In the genomic region with DNA sequence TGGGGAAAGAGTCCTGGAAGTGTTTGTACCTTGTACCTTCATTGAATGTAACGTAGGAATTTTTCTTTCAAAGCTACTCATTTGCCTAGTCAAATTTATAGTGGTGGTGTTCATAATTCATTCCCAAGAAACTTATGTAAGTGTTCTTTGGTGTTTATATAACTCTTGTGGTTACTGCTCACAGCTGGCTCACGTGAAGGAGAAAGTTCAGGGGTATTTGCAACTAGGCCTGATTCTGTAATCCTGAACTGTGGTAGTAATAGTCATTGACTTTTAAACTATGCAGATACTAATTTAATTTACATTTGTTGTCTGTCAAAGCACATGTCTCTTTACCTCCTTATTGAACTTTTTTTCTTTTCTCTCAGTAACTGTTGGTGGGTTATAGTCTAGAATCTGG, we compare ENCODE assay signal across 14 cellular contexts. TPM values are rescaled to one million over a fixed set of nuclear protein-coding genes. Genes with fewer than 3 reads are reported as not detected.
DNase-seq lines count a peak whose midpoint lies in the region; ATAC-seq, FAIRE-seq and TF ChIP-seq lines count a peak whose summit lies in the region.
"Had no signal": no experiment of that assay in that cellular context is flagged by ENCODE, and none has a peak within 500 bp of the region (broad histone marks: within the 10 kb centered on the region; RNA-seq: fewer than 3 reads in every experiment).

No MANE protein-coding gene starts in this region.

- SMC1A ChIA-PET in GM12878 (lab: Charles Lee; ENCODE audit: uncharacterized antibody, unreplicated experiment) = no interaction called here

- WGBS in GM12878 (ENCODE audit: insufficient coverage, insufficient replicate concordance, low lambda C conversion rate, missing lambda C conversion rate) = 67% methylated on average over 2 of the region's 2 CpGs

- no peak overlapping the region for H2AFZ ChIP-seq in GM12878 (ENCODE audit: control insufficient read depth, low read depth, low read length)
- no peak overlapping the region for H2AFZ ChIP-seq in keratinocyte (ENCODE audit: control insufficient read depth, low read length)

- intact Hi-C loops in GM12878 (cut with micrococcal nuclease; ENCODE audit: unreplicated experiment) = no loop called here

- H3K79me2 ChIP-seq in GM12878 (ENCODE audit: control insufficient read depth, insufficient read depth, low read length) (no peaks in the 10 kb centered on the region), keratinocyte (ENCODE audit: control insufficient read depth, insufficient read depth, low read length) (peaks cover 5% of the 10 kb centered on the region)

- CTCF ChIA-PET in GM12878 (lab: Yijun Ruan, JAX) = interaction anchor here (0.9 kb wide), 1 partner anchor 200 kb away, joined by 3 read pairs; no protein-coding TSS in a partner anchor

- no peak for ATAC-seq in GM12878
- ATAC-seq in GM21360 (IDR thresholded peaks at IDR 0.05; ENCODE audit: unreplicated experiment) = no peak

- H3K27ac ChIP-seq in GM12878 (ENCODE audit: control insufficient read depth, insufficient read depth) = no peak overlapping the region
- peak overlapping the region; percentile 57 for H3K27ac ChIP-seq in keratinocyte (ENCODE audit: control insufficient read depth, insufficient read depth, low read length)
- H3K27ac ChIP-seq in substantia nigra (ENCODE audit: low read depth, low read length, poor library complexity, severe bottlenecking) = no peak overlapping the region
- H3K27ac ChIP-seq: RWPE1, thoracic aorta, WERI-Rb-1 had no signal

- H4K20me1 ChIP-seq in GM12878 (ENCODE audit: control insufficient read depth, insufficient read depth) (no peaks in the 10 kb centered on the region), keratinocyte (ENCODE audit: control insufficient read depth, extremely low read depth, insufficient read depth, low read length) (no peaks in the 10 kb centered on the region)

- TF ChIP-seq RAD21 in GM12878 (IDR thresholded peaks at IDR 0.05; ENCODE audit: insufficient read depth, low read depth, low read length) = no peak

- TSS peak; percentile 64 for BruUV-seq in GM12878 (replicated peaks; lab: Mats Ljungman, UMichigan)

- dilution Hi-C loops in keratinocyte (cut with MboI; ENCODE audit: extremely low pct_ligation_motif_present, low sequenced_read_pairs) = no loop called here

- H3K4me1 ChIP-seq in GM12878 (ENCODE audit: control insufficient read depth, insufficient read depth, low read length) (no peaks in the 10 kb centered on the region), keratinocyte (ENCODE audit: control insufficient read depth, extremely low read depth, insufficient read depth, low read length) (peaks cover 26% of the 10 kb centered on the region)

- H3K9ac ChIP-seq in GM12878 (ENCODE audit: control insufficient read depth, insufficient read depth, low read length) (no peak overlapping the region), keratinocyte (ENCODE audit: control insufficient read depth, extremely low read depth, insufficient read depth, low read length) (no peak overlapping the region)

- no peaks in the 10 kb centered on the region for H3K9me1 ChIP-seq in keratinocyte (ENCODE audit: control insufficient read depth, extremely low read depth, insufficient read depth, low read length)

- no peak for FAIRE-seq in GM12878 (lab: Jason Lieb, UNC)
- no peak for FAIRE-seq in keratinocyte (lab: Jason Lieb, UNC)

- H3K4me3 ChIP-seq in GM12878 (no peak overlapping the region), keratinocyte (ENCODE audit: control insufficient read depth in 2 of 3, extremely low read depth in 1 of 3, insufficient read depth in 2 of 3, low read depth in 1 of 3, low read length in 3 of 3) (no peak overlapping the region)
- H3K4me3 ChIP-seq: thoracic aorta had no signal

- RAD21 ChIA-PET in GM12878 (lab: Charles Lee; ENCODE audit: unreplicated experiment) = no interaction called here

- POLR2A ChIA-PET in GM12878 (lab: Charles Lee) = no interaction called here

- no peak overlapping the region for H3K4me2 ChIP-seq in GM12878 (ENCODE audit: control insufficient read depth, insufficient read depth)
- H3K4me2 ChIP-seq in keratinocyte (ENCODE audit: control insufficient read depth, extremely low read depth, insufficient read depth, low read depth, low read length) = peak overlapping the region; percentile 50

- no peak for TF ChIP-seq POLR2A in GM12878 (IDR thresholded peaks at IDR 0.05; ENCODE audit: low read depth, low read length)

- in situ Hi-C loops in GM12878 (cut with MboI) = no loop called here

- H3K9me3 ChIP-seq in GM12878 (replicated peaks; ENCODE audit: control insufficient read depth, insufficient read depth, low read length) (no peaks in the 10 kb centered on the region), keratinocyte (ENCODE audit: control insufficient read depth, low read depth, low read length) (no peaks in the 10 kb centered on the region)
- H3K9me3 ChIP-seq: thoracic aorta had no signal

- TF ChIP-seq CTCF in GM12878 (IDR thresholded peaks at IDR 0.05 in 2 of 3, conservative IDR thresholded peaks at IDR 0.05 in 1 of 3; ENCODE audit: control insufficient read depth in 2 of 3, extremely low read depth in 1 of 3, insufficient read depth in 1 of 3, low read depth in 3 of 3, low read length in 3 of 3) = no peak
- no peak for TF ChIP-seq CTCF in keratinocyte (optimal IDR thresholded peaks at IDR 0.05 in 1 of 3, IDR thresholded peaks at IDR 0.05 in 1 of 3, conservative IDR thresholded peaks at IDR 0.05 in 1 of 3; ENCODE audit: extremely low read depth in 1 of 3, insufficient read depth in 2 of 3, low read length in 3 of 3)

- H3K36me3 ChIP-seq in GM12878 (ENCODE audit: control insufficient read depth in 2 of 2, insufficient read depth in 2 of 2, low read length in 1 of 2) (no peaks in the 10 kb centered on the region; a peak in 1 of 4 replicates), keratinocyte (ENCODE audit: control insufficient read depth in 2 of 2, extremely low read depth in 1 of 2, insufficient read depth in 2 of 2, low read length in 2 of 2) (no peaks in the 10 kb centered on the region)
- H3K36me3 ChIP-seq: thoracic aorta, WERI-Rb-1 had no signal

- no peak for TF ChIP-seq EP300 in GM12878 (IDR thresholded peaks at IDR 0.05; ENCODE audit: borderline replicate concordance in 1 of 2, control insufficient read depth in 1 of 2, low read depth in 2 of 2, low read length in 2 of 2)

- peak; percentile 65 for DNase-seq in HCEC 1CT
- DNase-seq in GM12878 (ENCODE audit: low read depth, low spot score) = no peak
- no peak for DNase-seq in keratinocyte (ENCODE audit: low read depth, low spot score)
- DNase-seq in stromal cell of bone marrow (ENCODE audit: low read depth) = peak; percentile 53
- DNase-seq in HPDE6-E6E7 (ENCODE audit: extremely low spot score) = no peak
- no peak for DNase-seq in substantia nigra (lab: John Stamatoyannopoulos, UW)
- no peak for DNase-seq in NCI-H1694 treated with DMSO at 0.1 percent for 48 hours (lab: John Stamatoyannopoulos, UW)
- DNase-seq: cortex of kidney, DND-41, NCI-H2171, WERI-Rb-1 had no signal

- H3K27me3 ChIP-seq in GM12878 (replicated peaks in 1 of 2; ENCODE audit: control insufficient read depth in 2 of 2, insufficient read depth in 2 of 2, low read length in 1 of 2) = no peaks in the 10 kb centered on the region
- no peaks in the 10 kb centered on the region for H3K27me3 ChIP-seq in keratinocyte (ENCODE audit: control insufficient read depth, extremely low read depth, insufficient read depth, low read length)

TF ChIP-seq in GM12878, 131 proteins besides CTCF, POLR2A, EP300 and RAD21:
- TF ChIP-seq CBX5 (IDR thresholded peaks at IDR 0.05; ENCODE audit: low read depth) = no peak
- TF ChIP-seq RUNX3 (IDR thresholded peaks at IDR 0.05; ENCODE audit: low read length) = peak; percentile 37; the same call in 1 of the 2 replicates

RNA-seq across cellular contexts. Expression of gene TEX264, which starts 50.5 kb away (rescaled TPM):
- total RNA-seq in GM12878 (2013; cell fraction: nucleolus; rRNA removed) = 31.2 and 34.5 TPM in 2 replicates
- total RNA-seq in GM12878 (2014; rRNA removed) = 52.4 and 63.0 TPM in 2 replicates
- 35.4 and 35.5 TPM in 2 replicates for total RNA-seq in GM12878 (2014; rRNA removed; fragmentation: Illumina TruSeq; extraction: Trizol)
- total RNA-seq in GM12878 (2021) = 41.8 and 45.2 TPM in 2 replicates
- 25.3 TPM for polyA plus RNA-seq in GM12878 (2011; ENCODE audit: low read depth)
- 38.5 and 56.3 TPM in 2 replicates for polyA plus RNA-seq in GM12878 (2011; rRNA removed)
- polyA plus RNA-seq in GM12878 (2011; cell fraction: cytosol; rRNA removed) = 124 and 128 TPM in 2 replicates
- polyA plus RNA-seq in GM12878 (2011; cell fraction: nucleus; rRNA removed) = 75.1 and 89.2 TPM in 2 replicates
- 32.6 and 34.4 TPM in 2 replicates for polyA plus RNA-seq in GM12878 (2012)
- polyA plus RNA-seq in GM12878 (2014; fragmentation: Illumina TruSeq; extraction: Trizol) = 42.8 and 50.7 TPM in 2 replicates
- polyA plus RNA-seq in GM12878 (2014; fragmentation: Nextera tagmentation; extraction: Ambion mirVana) = 10 to 100 TPM in 1 of 2 experiments, 1 to 10 TPM in 1; 3.6 to 15.3 TPM
- polyA plus RNA-seq in GM12878 (2014; rRNA removed) = 51.1 and 55.9 TPM in 2 replicates
- 10 to 100 TPM; 54.2 to 60.7 TPM for polyA plus RNA-seq in GM12878 (2016; fragmentation: Nextera tagmentation; extraction: Ambion mirVana)
- 78.0 and 92.1 TPM in 2 replicates for polyA minus RNA-seq in GM12878 (2011; rRNA and poly(A)+ RNA removed)
- polyA minus RNA-seq in GM12878 (2011; cell fraction: cytosol; rRNA and poly(A)+ RNA removed) = 23.7 and 24.6 TPM in 2 replicates
- 22.6 and 31.5 TPM in 2 replicates for polyA minus RNA-seq in GM12878 (2011; cell fraction: nucleus; rRNA and poly(A)+ RNA removed)
- polyA plus RNA-seq in keratinocyte = 35.8 to 52.3 TPM (median 49.7 TPM) in 3 replicates
- 11.5 TPM for polyA plus RNA-seq in keratinocyte (2011; ENCODE audit: low read depth)
- polyA plus RNA-seq in keratinocyte (2011; cell fraction: cytosol; rRNA removed) = 33.1 and 48.3 TPM in 2 replicates
- polyA plus RNA-seq in keratinocyte (2011; cell fraction: nucleus; rRNA removed) = 52.0 and 59.8 TPM in 2 replicates
- 37.7 and 40.4 TPM in 2 replicates for polyA plus RNA-seq in keratinocyte (2012; ENCODE audit: low replicate concordance)
- polyA minus RNA-seq in keratinocyte = 41.1 to 71.2 TPM (median 63.0 TPM) in 3 replicates
- 47.2 TPM for polyA minus RNA-seq in keratinocyte (2011; cell fraction: cytosol; rRNA and poly(A)+ RNA removed)
- 26.6 and 31.4 TPM in 2 replicates for polyA minus RNA-seq in keratinocyte (2011; cell fraction: nucleus; rRNA and poly(A)+ RNA removed)

Comparison
In these comparisons a context has a peak if more than half of its experiments do, and no peak if none do; other contexts are left out.
1. DNase-seq: peak in HCEC 1CT (single experiment) and stromal cell of bone marrow (single experiment); none in GM12878 (single experiment), keratinocyte (single experiment), HPDE6-E6E7 (single experiment), substantia nigra (0 of 49) and NCI-H1694 treated with DMSO at 0.1 percent for 48 hours (single experiment).